In genomic region chr7:148621563-148621962, GRCh38 we compare ENCODE assay signal across 15 cellular contexts. TPM values are rescaled to one million over a fixed set of nuclear protein-coding genes. Genes with fewer than 3 reads are reported as not detected.
DNase-seq lines count a peak whose midpoint lies in the region; ATAC-seq lines count a peak whose summit lies in the region.
"Had no signal": no experiment of that assay in that cellular context is flagged by ENCODE, and none has a peak within 500 bp of the region (broad histone marks: within the 10 kb centered on the region; RNA-seq: fewer than 3 reads in every experiment).

No MANE protein-coding gene starts in this region.

- H3K4me1 Mint-ChIP-seq in stimulated activated memory B cell treated with anti-CD40 and anti-IgM and Interleukin-4, amounts not matched to agents 10 μg/mL and 1 μg/mL and 100 μg/mL, for 72 hours = peaks cover 11% of the 10 kb centered on the region

- H3K9me3 Mint-ChIP-seq in activated naive CD4-positive, alpha-beta T cell treated with anti-CD3 and anti-CD28 coated beads, Interleukin-2, amount 50 U/mL, for 72 hours = peaks cover 3 to 18% of the 10 kb centered on the region in 2 donors
- H3K9me3 Mint-ChIP-seq in stimulated activated memory B cell treated with anti-CD40 and anti-IgM and Interleukin-4, amounts not matched to agents 10 μg/mL and 1 μg/mL and 100 μg/mL, for 72 hours = peaks cover 7% of the 10 kb centered on the region

- peaks cover 37% of the 10 kb centered on the region for H3K27me3 Mint-ChIP-seq in stimulated activated memory B cell treated with anti-CD40 and anti-IgM and Interleukin-4, amounts not matched to agents 10 μg/mL and 1 μg/mL and 100 μg/mL, for 72 hours

- H3K36me3 Mint-ChIP-seq in activated naive CD4-positive, alpha-beta T cell treated with anti-CD3 and anti-CD28 coated beads, Interleukin-2, amount 50 U/mL, for 72 hours = peaks cover 11 to 25% of the 10 kb centered on the region in 2 donors
- H3K36me3 Mint-ChIP-seq in stimulated activated memory B cell treated with anti-CD40 and anti-IgM and Interleukin-4, amounts not matched to agents 10 μg/mL and 1 μg/mL and 100 μg/mL, for 72 hours = peaks cover 9% of the 10 kb centered on the region
- H3K36me3 Mint-ChIP-seq: CD4-positive, alpha-beta memory T cell had no signal

- no peak overlapping the region for H3K4me3 Mint-ChIP-seq in stimulated activated memory B cell treated with anti-CD40 and anti-IgM and Interleukin-4, amounts not matched to agents 10 μg/mL and 1 μg/mL and 100 μg/mL, for 72 hours
- H3K4me3 Mint-ChIP-seq: CD14-positive monocyte, H9 had no signal

- peak; percentile 15 to 54 for ATAC-seq in activated naive CD4-positive, alpha-beta T cell treated with anti-CD3 and anti-CD28 coated beads, Interleukin-2, amount 50 U/mL, for 72 hours
- peak; percentile 59 for ATAC-seq in stimulated activated memory B cell treated with anti-CD40 and anti-IgM and Interleukin-4, amounts not matched to agents 10 μg/mL and 1 μg/mL and 100 μg/mL, for 72 hours

- DNase-seq in NCI-H1694 treated with DMSO at 0.1 percent for 48 hours (lab: John Stamatoyannopoulos, UW) = peak; percentile 25
- no peak for DNase-seq in NCI-H1694 (lab: John Stamatoyannopoulos, UW)
- DNase-seq in activated naive CD4-positive, alpha-beta T cell treated with anti-CD3 and anti-CD28 coated beads, Interleukin-2, amount 50 U/mL, for 72 hours (ENCODE audit: low spot score in 2 of 2) = no peak
- no peak for DNase-seq in activated naive CD4-positive, alpha-beta T cell treated with anti-CD3 and anti-CD28 coated beads, Interleukin-2, amount 50 U/mL, for 16 hours
- peak; percentile 7 for DNase-seq in NCI-H69 (lab: John Stamatoyannopoulos, UW)
- no peak for DNase-seq in islet precursor cell
- no peak for DNase-seq in stimulated activated naive CD4-positive, alpha-beta T cell treated with Interleukin-2 at 50 U/mL for 16 hours (lab: John Stamatoyannopoulos, UW)
- DNase-seq: 8988T; CD4-positive, alpha-beta memory T cell; H9 had no signal

- no peak overlapping the region for H3K27ac Mint-ChIP-seq in activated naive CD4-positive, alpha-beta T cell treated with anti-CD3 and anti-CD28 coated beads, Interleukin-2, amount 50 U/mL, for 72 hours
- peak overlapping the region; percentile 69 for H3K27ac Mint-ChIP-seq in stimulated activated memory B cell treated with anti-CD40 and anti-IgM and Interleukin-4, amounts not matched to agents 10 μg/mL and 1 μg/mL and 100 μg/mL, for 72 hours
- H3K27ac Mint-ChIP-seq: CD4-positive, alpha-beta memory T cell; H9 had no signal

RNA-seq across cellular contexts. Expression of gene C7orf33, which starts 31.0 kb away (rescaled TPM):
- not detected for total RNA-seq in activated naive CD4-positive, alpha-beta T cell treated with anti-CD3 and anti-CD28 coated beads, Interleukin-2, amount 50 U/mL, for 72 hours
- total RNA-seq: A673; CD4-positive, alpha-beta memory T cell; H1; H9; HT1080 had no signal

Comparison
In these comparisons a context has a peak if more than half of its experiments do, and no peak if none do; other contexts are left out.
1. DNase-seq: peak in NCI-H1694 treated with DMSO at 0.1 percent for 48 hours (single experiment) and NCI-H69 (single experiment); none in NCI-H1694 (single experiment), activated naive CD4-positive, alpha-beta T cell treated with anti-CD3 and anti-CD28 coated beads, Interleukin-2, amount 50 U/mL, for 72 hours (0 of 2), activated naive CD4-positive, alpha-beta T cell treated with anti-CD3 and anti-CD28 coated beads, Interleukin-2, amount 50 U/mL, for 16 hours (single experiment), islet precursor cell (single experiment) and stimulated activated naive CD4-positive, alpha-beta T cell treated with Interleukin-2 at 50 U/mL for 16 hours (single experiment).